Comparison of ENCODE assay signal across 7 cellular contexts in the genomic region with DNA sequence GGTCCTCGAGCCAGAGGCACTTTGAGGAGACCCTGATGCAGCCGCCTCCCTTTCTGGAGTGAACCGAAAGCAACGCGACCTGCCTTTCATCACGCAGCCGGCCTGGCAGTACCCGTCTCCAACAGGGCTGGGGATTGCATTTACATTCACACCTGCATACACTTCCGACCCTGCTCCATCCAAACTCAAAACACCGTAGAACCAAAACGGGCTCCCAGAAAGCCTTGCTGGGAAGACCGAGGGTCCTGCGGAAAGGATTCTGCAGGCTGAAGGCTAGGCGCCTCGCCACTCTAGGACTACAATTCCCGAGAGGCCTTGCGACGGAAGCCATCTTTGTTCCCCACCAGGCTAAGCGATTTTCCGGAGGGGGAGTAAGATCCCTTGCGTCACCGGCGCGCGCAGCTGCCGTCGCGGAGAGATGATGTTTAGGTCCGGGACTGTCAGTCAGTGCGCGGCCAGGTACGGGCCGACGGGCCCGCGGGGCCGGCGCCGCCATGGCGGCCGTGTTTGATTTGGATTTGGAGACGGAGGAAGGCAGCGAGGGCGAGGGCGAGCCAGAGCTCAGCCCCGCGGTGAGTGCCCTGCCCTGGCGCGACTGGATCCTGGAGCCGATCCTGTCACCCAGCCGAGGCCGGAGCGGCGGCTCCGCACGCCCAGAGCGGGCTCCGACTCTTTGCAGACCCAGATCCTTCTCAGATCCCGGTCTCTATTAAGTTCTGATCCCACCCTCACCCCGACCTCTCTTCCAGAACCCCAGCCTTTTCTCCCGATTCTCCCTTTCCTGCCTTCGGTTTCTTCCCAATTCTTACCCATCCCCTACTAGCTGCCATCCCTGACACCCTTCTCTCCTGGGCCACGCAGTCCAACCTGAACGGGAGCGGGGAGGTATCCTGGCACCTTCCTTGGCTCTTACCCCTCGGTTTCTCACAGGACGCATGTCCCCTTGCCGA. TPM values are rescaled to one million over a fixed set of nuclear protein-coding genes. Genes with fewer than 3 reads are reported as not detected.
DNase-seq lines count a peak whose midpoint lies in the region; ATAC-seq, FAIRE-seq and TF ChIP-seq lines count a peak whose summit lies in the region.

A gene (plus strand): TSS at position 443 of the 950 bp plus-strand sequence. CDS start 52 bp downstream, at position 495.

- peak within 1 kb of the TSS; percentile 92 to 93 for H3K4me3 ChIP-seq in body of pancreas

- 0 to 1% methylated on average over 22 to 68 of the region's 68 CpGs for WGBS in body of pancreas, 2 donors

- H3K27me3 ChIP-seq in body of pancreas, result no peaks in the 10 kb centered on the region

- H3K4me1 ChIP-seq in body of pancreas, result peaks cover 23% of the 10 kb centered on the region

- DNase-seq in NCI-H2107 treated with DMSO at 0.1 percent for 48 hours (lab: John Stamatoyannopoulos, UW; ENCODE audit: unreplicated experiment) (peak; percentile 89), body of pancreas (peak; percentile 99 to 100 (median 99)), iPS DF 19.7 (ENCODE audit: low read depth, low spot score) (peak; percentile 94), sciatic nerve (ENCODE audit: low spot score) (peak; percentile 100)

- H3K27ac ChIP-seq in body of pancreas, result peak within 1 kb of the TSS; percentile 79 to 91 (median 86)

- intact Hi-C loops in body of pancreas (cut with DNase I) (no loop called here), sciatic nerve (cut with DNase I) (no loop called here)

- TF ChIP-seq POLR2A in body of pancreas (IDR thresholded peaks at IDR 0.05), result peak; percentile 85 to 95 (median 94)

- no peaks in the 10 kb centered on the region for H3K9me3 ChIP-seq in body of pancreas

- peaks cover 0 to 4% of the 10 kb centered on the region in 2 donors for H3K36me3 ChIP-seq in body of pancreas (replicated peaks in 1 of 2; ENCODE audit: insufficient read depth in 1 of 2, low read depth in 2 of 2)

- ATAC-seq in GM18517 (IDR thresholded peaks at IDR 0.05; ENCODE audit: unreplicated experiment) (peak; percentile 77), HG03045 (IDR thresholded peaks at IDR 0.05; ENCODE audit: unreplicated experiment) (peak; percentile 78), body of pancreas (peak; percentile 96), sciatic nerve (peak; percentile 95)

- no peak for TF ChIP-seq CTCF in body of pancreas (IDR thresholded peaks at IDR 0.05)

- FAIRE-seq in TTC549 (lab: Jason Lieb, UNC), result peak; percentile 71

RNA-seq across cellular contexts. Expression of the gene that starts here (rescaled TPM):
- total RNA-seq in body of pancreas, result 10 to 100 TPM; 34.9 to 36.1 TPM
- 30.8 TPM for total RNA-seq in sciatic nerve

Comparison
In these comparisons a context has a peak if more than half of its experiments do, and no peak if none do; other contexts are left out.
1. Peak in every context shown above with its lines: DNase-seq, ATAC-seq, H3K4me3 ChIP-seq and H3K27ac ChIP-seq.